In the genomic region with DNA sequence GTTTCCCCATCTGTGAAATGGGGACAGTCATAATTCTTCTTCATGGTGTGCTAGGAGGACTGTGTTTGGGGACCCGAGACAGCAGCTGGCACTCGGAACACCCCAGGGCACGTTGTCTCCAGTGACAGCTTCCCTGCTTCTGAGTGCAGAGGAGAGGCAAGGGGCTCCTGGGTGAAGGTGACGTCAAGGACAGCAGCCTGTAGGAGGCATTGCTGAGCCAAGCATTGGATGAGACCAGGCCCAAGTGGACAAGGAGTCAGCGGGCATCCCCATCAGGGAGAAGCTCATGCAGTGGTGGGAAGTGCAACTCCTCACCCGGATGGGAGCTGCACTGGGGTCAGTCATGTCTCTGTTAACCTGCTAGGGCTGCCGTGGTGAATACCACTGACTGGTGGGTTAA, we compare ENCODE assay signal across 37 cellular contexts. TPM values are rescaled to one million over a fixed set of nuclear protein-coding genes. Genes with fewer than 3 reads are reported as not detected.
DNase-seq lines count a peak whose midpoint lies in the region; ATAC-seq, FAIRE-seq and TF ChIP-seq lines count a peak whose summit lies in the region.
"Had no signal": no experiment of that assay in that cellular context is flagged by ENCODE, and none has a peak within 500 bp of the region (broad histone marks: within the 10 kb centered on the region; RNA-seq: fewer than 3 reads in every experiment).

No MANE protein-coding gene starts in this region.

- no peak for TF ChIP-seq RAD21 in IMR-90 (IDR thresholded peaks at IDR 0.05; ENCODE audit: low read length)

- H3K9me3 Mint-ChIP-seq in activated T-cell treated with anti-CD3 and anti-CD28 coated beads, Interleukin-2, amount 50 U/mL, for 72 hours: peaks cover 0 to 2% of the 10 kb centered on the region in 2 donors
- H3K9me3 Mint-ChIP-seq: activated naive CD8-positive, alpha-beta T cell treated with anti-CD3 and anti-CD28 coated beads, Interleukin-2, amount 10 ng/mL, durations not matched to agents 7 days and 5 days; CD4-positive, alpha-beta T cell; GM23338; neural crest cell; T-cell had no signal

- H3K36me3 Mint-ChIP-seq in activated T-cell treated with anti-CD3 and anti-CD28 coated beads, Interleukin-2, amount 50 U/mL, for 72 hours (ENCODE audit: insufficient read depth in 2 of 2): no peaks in the 10 kb centered on the region
- H3K36me3 Mint-ChIP-seq: activated naive CD8-positive, alpha-beta T cell treated with anti-CD3 and anti-CD28 coated beads, Interleukin-2, amount 10 ng/mL, durations not matched to agents 7 days and 5 days; T-cell had no signal

- no peak overlapping the region for H3K56ac ChIP-seq in IMR-90 (ENCODE audit: extremely low read depth, insufficient read depth, low read length)

- no peak overlapping the region for H3K27ac Mint-ChIP-seq in activated T-cell treated with anti-CD3 and anti-CD28 coated beads, Interleukin-2, amount 50 U/mL, for 72 hours
- H3K27ac Mint-ChIP-seq: activated naive CD8-positive, alpha-beta T cell treated with anti-CD3 and anti-CD28 coated beads, Interleukin-2, amount 10 ng/mL, durations not matched to agents 7 days and 5 days; CD4-positive, alpha-beta T cell; GM23338; stimulated activated naive CD8-positive, alpha-beta T cell treated with anti-CD3 and anti-CD28 coated beads, Interleukin-15, amount 100 ng/mL, for 72 hours; T-cell had no signal

- dilution Hi-C loops in IMR-90 (cut with HindIII; ENCODE audit: low sequenced_read_pairs, unreplicated experiment): no loop called here
- dilution Hi-C loops in keratinocyte (cut with MboI; ENCODE audit: extremely low pct_ligation_motif_present, low sequenced_read_pairs): no loop called here

- H3K4me3 ChIP-seq in ACC112 (ENCODE audit: low read depth, low read length): no peak overlapping the region
- no peak overlapping the region for H3K4me3 ChIP-seq in IMR-90 (ENCODE audit: insufficient read depth, low read depth, low read length)
- no peak overlapping the region for H3K4me3 ChIP-seq in colonic mucosa
- H3K4me3 ChIP-seq in keratinocyte (ENCODE audit: control insufficient read depth in 2 of 3, extremely low read depth in 1 of 3, insufficient read depth in 2 of 3, low read depth in 1 of 3, low read length in 3 of 3): no peak overlapping the region
- H3K4me3 ChIP-seq: A549, ascending aorta, gastrocnemius medialis, GM23338, MG63, spleen, thyroid gland, vagina had no signal

- H3K23ac ChIP-seq in IMR-90 (ENCODE audit: low read depth, low read length): no peak overlapping the region

- peak overlapping the region; percentile 52; the same call in 1 of the 3 replicates for H2BK15ac ChIP-seq in IMR-90 (ENCODE audit: low read depth, low read length)

- H3K9me1 ChIP-seq in IMR-90 (ENCODE audit: insufficient read depth, low read length) (peaks cover 32% of the 10 kb centered on the region), keratinocyte (ENCODE audit: control insufficient read depth, extremely low read depth, insufficient read depth, low read length) (no peaks in the 10 kb centered on the region)

- H3K9me3 ChIP-seq in IMR-90 (ENCODE audit: control insufficient read depth, insufficient read depth, low read length) (no peaks in the 10 kb centered on the region), colonic mucosa (no peaks in the 10 kb centered on the region), keratinocyte (ENCODE audit: control insufficient read depth, low read depth, low read length) (peaks cover 6% of the 10 kb centered on the region)
- H3K9me3 ChIP-seq: A549, ascending aorta, gastrocnemius medialis, MG63, thyroid gland, vagina had no signal

- H4K5ac ChIP-seq in IMR-90 (ENCODE audit: low read depth, low read length): no peak overlapping the region

- in situ Hi-C loops in IMR-90 (cut with MboI; ENCODE audit: low sequenced_read_pairs): no loop called here

- WGBS in IMR-90 (ENCODE audit: extremely low coverage in 2 of 2, insufficient read length in 1 of 2), 2 experiments: 96% methylated on average over 4 of the region's 7 CpGs; no CpG with 5 or more reads in 1 of the 2 experiments

- H3K27ac ChIP-seq in ACC112 (ENCODE audit: low read depth, low read length): peak overlapping the region; percentile 99
- no peak overlapping the region for H3K27ac ChIP-seq in IMR-90 (ENCODE audit: insufficient read depth, low read length)
- H3K27ac ChIP-seq in colonic mucosa: no peak overlapping the region
- peak overlapping the region; percentile 96 for H3K27ac ChIP-seq in keratinocyte (ENCODE audit: control insufficient read depth, insufficient read depth, low read length)
- H3K27ac ChIP-seq: ascending aorta, gastrocnemius medialis, parathyroid adenoma, spleen, thyroid gland, vagina had no signal

- BruUV-seq in IMR-90 (replicated peaks; lab: Mats Ljungman, UMichigan): no TSS peak

- no peaks in the 10 kb centered on the region for H3K27me3 Mint-ChIP-seq in activated T-cell treated with anti-CD3 and anti-CD28 coated beads, Interleukin-2, amount 50 U/mL, for 72 hours (ENCODE audit: low read depth)
- H3K27me3 Mint-ChIP-seq: activated naive CD8-positive, alpha-beta T cell treated with anti-CD3 and anti-CD28 coated beads, Interleukin-2, amount 10 ng/mL, durations not matched to agents 7 days and 5 days; CD4-positive, alpha-beta T cell; stimulated activated naive CD8-positive, alpha-beta T cell treated with anti-CD3 and anti-CD28 coated beads, Interleukin-15, amount 100 ng/mL, for 72 hours; T-cell had no signal

- TF ChIP-seq CTCF in IMR-90 (conservative IDR thresholded peaks at IDR 0.05; ENCODE audit: low read depth, low read length) (no peak), colonic mucosa (IDR thresholded peaks at IDR 0.05) (no peak), keratinocyte (optimal IDR thresholded peaks at IDR 0.05 in 1 of 3, IDR thresholded peaks at IDR 0.05 in 1 of 3, conservative IDR thresholded peaks at IDR 0.05 in 1 of 3; ENCODE audit: extremely low read depth in 1 of 3, insufficient read depth in 2 of 3, low read length in 3 of 3) (no peak)

- peaks cover 4% of the 10 kb centered on the region for H3K79me2 ChIP-seq in ACC112 (ENCODE audit: control insufficient read depth, insufficient read depth, low read length, unreplicated experiment)
- H3K79me2 ChIP-seq in keratinocyte (ENCODE audit: control insufficient read depth, insufficient read depth, low read length): peaks cover 11% of the 10 kb centered on the region
- H3K79me2 ChIP-seq: parathyroid adenoma had no signal

- peaks cover 31 to 78% of the 10 kb centered on the region in 2 experiments for H3K79me1 ChIP-seq in IMR-90 (ENCODE audit: low read depth in 1 of 2, low read length in 2 of 2)

- H2BK5ac ChIP-seq in IMR-90 (ENCODE audit: low read depth, low read length, poor library complexity, severe bottlenecking): peak overlapping the region; percentile 42

- peaks cover 8% of the 10 kb centered on the region for H4K20me1 ChIP-seq in IMR-90 (ENCODE audit: insufficient read depth, low read length)
- H4K20me1 ChIP-seq in keratinocyte (ENCODE audit: control insufficient read depth, extremely low read depth, insufficient read depth, low read length): no peaks in the 10 kb centered on the region

- H2BK120ac ChIP-seq in IMR-90 (ENCODE audit: low read depth, low read length): peak overlapping the region; percentile 65; the same call in 1 of the 2 replicates

- no peak overlapping the region for H3K4me3 Mint-ChIP-seq in activated T-cell treated with anti-CD3 and anti-CD28 coated beads, Interleukin-2, amount 50 U/mL, for 72 hours
- H3K4me3 Mint-ChIP-seq: activated naive CD8-positive, alpha-beta T cell treated with anti-CD3 and anti-CD28 coated beads, Interleukin-2, amount 10 ng/mL, durations not matched to agents 7 days and 5 days; CD4-positive, alpha-beta T cell; GM23338; neural crest cell; stimulated activated naive CD8-positive, alpha-beta T cell treated with anti-CD3 and anti-CD28 coated beads, Interleukin-15, amount 100 ng/mL, for 72 hours; T-cell had no signal

- intact Hi-C loops in IMR-90 (cut with micrococcal nuclease): no loop called here
- intact Hi-C loops in colonic mucosa (cut with DNase I): no loop called here

- no peak overlapping the region for H3K4me2 ChIP-seq in IMR-90 (ENCODE audit: low read depth, low read length)
- no peak overlapping the region for H3K4me2 ChIP-seq in keratinocyte (ENCODE audit: control insufficient read depth, extremely low read depth, insufficient read depth, low read depth, low read length)
- H3K4me2 ChIP-seq: A549, GM23338 had no signal

- POLR2A ChIA-PET in IMR-90 (lab: Charles Lee; ENCODE audit: unreplicated experiment): no interaction called here

- peaks cover 55% of the 10 kb centered on the region for H3K4me1 ChIP-seq in ACC112 (ENCODE audit: control insufficient read depth, insufficient read depth, low read length, unreplicated experiment)
- peaks cover 32% of the 10 kb centered on the region for H3K4me1 ChIP-seq in IMR-90 (ENCODE audit: control insufficient read depth, insufficient read depth, low read length)
- no peaks in the 10 kb centered on the region for H3K4me1 ChIP-seq in colonic mucosa
- H3K4me1 ChIP-seq in keratinocyte (ENCODE audit: control insufficient read depth, extremely low read depth, insufficient read depth, low read length): peaks cover 46% of the 10 kb centered on the region
- H3K4me1 ChIP-seq: ascending aorta, gastrocnemius medialis, parathyroid adenoma, spleen, thyroid gland had no signal

- no peak for TF ChIP-seq POLR2A in IMR-90 (IDR thresholded peaks at IDR 0.05; ENCODE audit: low read depth, low read length)

- H4K8ac ChIP-seq in IMR-90 (ENCODE audit: low read depth in 2 of 2, low read length in 2 of 2): no peak overlapping the region

- H2BK20ac ChIP-seq in IMR-90 (ENCODE audit: low read depth, low read length): peak overlapping the region; percentile 49; the same call in 1 of the 2 replicates

- DNase-seq in IMR-90 (no peak), colonic mucosa (peak; percentile 12), keratinocyte (ENCODE audit: low read depth, low spot score) (no peak), OCI-M2 (lab: John Stamatoyannopoulos, UW; ENCODE audit: unreplicated experiment) (no peak), NCI-H1048 (lab: John Stamatoyannopoulos, UW) (no peak)
- DNase-seq in activated T-cell treated with anti-CD3 and anti-CD28 coated beads, Interleukin-2, amount 50 U/mL, for 72 hours: no peak
- DNase-seq: activated CD4-positive, alpha-beta T cell treated with anti-CD3 and anti-CD28 coated beads for 48 hours; activated gamma-delta T cell treated with Interleukin-2 at 50 U/mL for 16 hours; activated naive CD8-positive, alpha-beta T cell treated with anti-CD3 and anti-CD28 coated beads, Interleukin-2, amount 10 ng/mL, durations not matched to agents 7 days and 5 days; activated T-cell treated with anti-CD3 and anti-CD28 coated beads, Interleukin-2, amount 50 U/mL, for 1 hour; CD4-positive, alpha-beta T cell; DND-41; gastrocnemius medialis; KBM-7; left cardiac atrium; MG63; NCI-H1417; NCI-H2029 treated with DMSO at 0.1 percent for 48 hours; NCI-H226; NCI-H526 treated with DMSO at 0.1 percent for 48 hours; retina; spleen; stimulated activated CD4-positive, alpha-beta T cell treated with anti-CD3 and anti-CD28 coated beads, Interleukin-2, amount 100 ng/mL, for 24 hours; stimulated activated naive CD8-positive, alpha-beta T cell treated with anti-CD3 and anti-CD28 coated beads, Interleukin-15, amount 100 ng/mL, for 72 hours; T-cell; thyroid gland had no signal

- peak overlapping the region; percentile 51; the same call in 1 of the 2 replicates for H3K4ac ChIP-seq in IMR-90 (ENCODE audit: low read depth, low read length)

- H3K36me3 ChIP-seq in ACC112 (ENCODE audit: insufficient read depth, low read length): peaks cover 26% of the 10 kb centered on the region; the same call in 1 of the 2 replicates
- peaks cover 62% of the 10 kb centered on the region for H3K36me3 ChIP-seq in IMR-90 (ENCODE audit: control insufficient read depth, insufficient read depth, low read length)
- no peaks in the 10 kb centered on the region for H3K36me3 ChIP-seq in colonic mucosa
- peaks cover 32 to 56% of the 10 kb centered on the region in 2 experiments for H3K36me3 ChIP-seq in keratinocyte (ENCODE audit: control insufficient read depth in 2 of 2, extremely low read depth in 1 of 2, insufficient read depth in 2 of 2, low read length in 2 of 2)
- H3K36me3 ChIP-seq: gastrocnemius medialis, MG63 had no signal

- H3K14ac ChIP-seq in IMR-90 (replicated peaks; ENCODE audit: low read depth, low read length): no peak overlapping the region

- no peak for ATAC-seq in IMR-90 (ENCODE audit: low read depth)
- ATAC-seq in GM18868 (IDR thresholded peaks at IDR 0.05; ENCODE audit: unreplicated experiment): no peak
- no peak for ATAC-seq in activated T-cell treated with anti-CD3 and anti-CD28 coated beads, Interleukin-2, amount 50 U/mL, for 72 hours (replicated peaks in 1 of 2)
- ATAC-seq: A549; gastrocnemius medialis; GM23338; left cardiac atrium; stimulated activated naive CD8-positive, alpha-beta T cell treated with anti-CD3 and anti-CD28 coated beads, Interleukin-15, amount 100 ng/mL, for 72 hours; T-cell had no signal

- no peak for FAIRE-seq in keratinocyte (lab: Jason Lieb, UNC)
- FAIRE-seq: A549, GM19239, RCC 7860 had no signal

- peak overlapping the region; percentile 85 for H2AK5ac ChIP-seq in IMR-90 (ENCODE audit: low read depth, low read length)

- H3K18ac ChIP-seq in IMR-90 (ENCODE audit: low read depth, low read length): no peak overlapping the region

- H4K91ac ChIP-seq in IMR-90 (ENCODE audit: insufficient read depth, low read depth, low read length): 0 out of 2 replicates have a peak overlapping the region, but pooled peaks have one; percentile 43

- H2AK9ac ChIP-seq in IMR-90 (replicated peaks; ENCODE audit: low read depth, low read length, poor library complexity): peak overlapping the region; percentile 89

- H2AFZ ChIP-seq in ACC112 (ENCODE audit: low read length, unreplicated experiment) (no peak overlapping the region), IMR-90 (replicated peaks; ENCODE audit: low read length, poor library complexity) (peak overlapping the region; percentile 10), keratinocyte (ENCODE audit: control insufficient read depth, low read length) (no peak overlapping the region)
- H2AFZ ChIP-seq: GM23338, parathyroid adenoma had no signal

- H3K4me1 Mint-ChIP-seq in activated T-cell treated with anti-CD3 and anti-CD28 coated beads, Interleukin-2, amount 50 U/mL, for 72 hours (ENCODE audit: low read depth): peaks cover 14% of the 10 kb centered on the region
- H3K4me1 Mint-ChIP-seq: activated naive CD8-positive, alpha-beta T cell treated with anti-CD3 and anti-CD28 coated beads, Interleukin-2, amount 10 ng/mL, durations not matched to agents 7 days and 5 days; neural crest cell; stimulated activated naive CD8-positive, alpha-beta T cell treated with anti-CD3 and anti-CD28 coated beads, Interleukin-15, amount 100 ng/mL, for 72 hours had no signal

- H3K27me3 ChIP-seq in ACC112 (ENCODE audit: insufficient read depth, low read length): no peaks in the 10 kb centered on the region
- no peaks in the 10 kb centered on the region for H3K27me3 ChIP-seq in IMR-90 (ENCODE audit: control insufficient read depth, insufficient read depth, low read length)
- no peaks in the 10 kb centered on the region for H3K27me3 ChIP-seq in colonic mucosa
- no peaks in the 10 kb centered on the region for H3K27me3 ChIP-seq in keratinocyte (ENCODE audit: control insufficient read depth, extremely low read depth, insufficient read depth, low read length)
- H3K27me3 ChIP-seq: ascending aorta, gastrocnemius medialis, MG63, thyroid gland, vagina had no signal

- no peak overlapping the region for H3K9ac ChIP-seq in IMR-90 (ENCODE audit: low read depth, low read length)
- no peak overlapping the region for H3K9ac ChIP-seq in colonic mucosa (ENCODE audit: low read depth in 2 of 2, low read length in 2 of 2)
- peak overlapping the region; percentile 37 for H3K9ac ChIP-seq in keratinocyte (ENCODE audit: control insufficient read depth, extremely low read depth, insufficient read depth, low read length)
- H3K9ac ChIP-seq: parathyroid adenoma had no signal

- CTCF ChIA-PET in IMR-90 (lab: Yijun Ruan, JAX): interaction anchor here (0.8 kb wide), 1 partner anchor 46 kb away, joined by 3 read pairs; a partner anchor contains a TSS

RNA-seq across cellular contexts. Expression of a gene that starts 46.1 kb away (rescaled TPM):
- 15.3 and 16.8 TPM in 2 replicates for total RNA-seq in IMR-90 (2012; rRNA removed)
- 18.8 and 18.9 TPM in 2 replicates for polyA plus RNA-seq in IMR-90 (2012; rRNA removed)
- 9.8 and 15.9 TPM in 2 replicates for polyA plus RNA-seq in IMR-90 (2012; cell fraction: cytosol; rRNA removed)
- 29.5 and 41.2 TPM in 2 replicates for polyA plus RNA-seq in IMR-90 (2012; cell fraction: nucleus; rRNA removed; ENCODE audit: low replicate concordance)
- total RNA-seq in colonic mucosa: 1 to 10 TPM; 1.1 to 4.1 TPM
- 6.5 to 7.3 TPM (median 7.1 TPM) in 3 replicates for polyA plus RNA-seq in keratinocyte
- polyA plus RNA-seq in keratinocyte (2011; ENCODE audit: low read depth): 3.8 TPM
- polyA plus RNA-seq in keratinocyte (2011; cell fraction: cytosol; rRNA removed): 5.3 and 7.7 TPM in 2 replicates
- polyA plus RNA-seq in keratinocyte (2011; cell fraction: nucleus; rRNA removed): 23.8 and 31.2 TPM in 2 replicates
- 4.2 and 16.1 TPM in 2 replicates for polyA plus RNA-seq in keratinocyte (2012; ENCODE audit: low replicate concordance)
- 10.2 to 23.4 TPM (median 15.7 TPM) in 3 replicates for polyA minus RNA-seq in keratinocyte
- polyA minus RNA-seq in keratinocyte (2011; cell fraction: cytosol; rRNA and poly(A)+ RNA removed): 30.5 TPM
- 31.4 and 40.2 TPM in 2 replicates for polyA minus RNA-seq in keratinocyte (2011; cell fraction: nucleus; rRNA and poly(A)+ RNA removed)
- 1 to 10 TPM in 1 of 2 donors, under 1 TPM in 1; 0.60 to 3.5 TPM for total RNA-seq in activated T-cell treated with anti-CD3 and anti-CD28 coated beads, Interleukin-2, amount 50 U/mL, for 72 hours

RNA-seq across cellular contexts. Expression of a gene that starts 48.7 kb away (rescaled TPM):
- total RNA-seq in IMR-90 (2012; rRNA removed): 5.8 and 5.9 TPM in 2 replicates
- 2.4 and 2.7 TPM in 2 replicates for polyA plus RNA-seq in IMR-90 (2012; rRNA removed)
- polyA plus RNA-seq in IMR-90 (2012; cell fraction: cytosol; rRNA removed): 1.5 and 1.9 TPM in 2 replicates
- polyA plus RNA-seq in IMR-90 (2012; cell fraction: nucleus; rRNA removed; ENCODE audit: low replicate concordance): 6.1 and 7.2 TPM in 2 replicates
- under 1 TPM; 0.49 to 0.93 TPM for total RNA-seq in colonic mucosa
- 1.1 to 1.7 TPM (median 1.1 TPM) in 3 replicates for polyA plus RNA-seq in keratinocyte
- polyA plus RNA-seq in keratinocyte (2011; ENCODE audit: low read depth): 4.2 TPM
- polyA plus RNA-seq in keratinocyte (2011; cell fraction: cytosol; rRNA removed): 0.68 and 1.1 TPM in 2 replicates
- 5.5 and 6.3 TPM in 2 replicates for polyA plus RNA-seq in keratinocyte (2011; cell fraction: nucleus; rRNA removed)
- 1.8 and 3.7 TPM in 2 replicates for polyA plus RNA-seq in keratinocyte (2012; ENCODE audit: low replicate concordance)
- 4.0 to 5.0 TPM (median 4.3 TPM) in 3 replicates for polyA minus RNA-seq in keratinocyte
- polyA minus RNA-seq in keratinocyte (2011; cell fraction: cytosol; rRNA and poly(A)+ RNA removed): 2.3 TPM
- polyA minus RNA-seq in keratinocyte (2011; cell fraction: nucleus; rRNA and poly(A)+ RNA removed): 4.7 and 9.3 TPM in 2 replicates
- 1 to 10 TPM in 1 of 2 donors, under 1 TPM in 1; 0.46 to 2.2 TPM for total RNA-seq in activated T-cell treated with anti-CD3 and anti-CD28 coated beads, Interleukin-2, amount 50 U/mL, for 72 hours
- total RNA-seq: HT1080 had no signal

Comparison
In these comparisons a context has a peak if more than half of its experiments do, and no peak if none do; other contexts are left out.
1. H3K27ac ChIP-seq: peak in ACC112 (single experiment) and keratinocyte (single experiment); none in IMR-90 (single experiment) and colonic mucosa (single experiment).